In the genomic region with DNA sequence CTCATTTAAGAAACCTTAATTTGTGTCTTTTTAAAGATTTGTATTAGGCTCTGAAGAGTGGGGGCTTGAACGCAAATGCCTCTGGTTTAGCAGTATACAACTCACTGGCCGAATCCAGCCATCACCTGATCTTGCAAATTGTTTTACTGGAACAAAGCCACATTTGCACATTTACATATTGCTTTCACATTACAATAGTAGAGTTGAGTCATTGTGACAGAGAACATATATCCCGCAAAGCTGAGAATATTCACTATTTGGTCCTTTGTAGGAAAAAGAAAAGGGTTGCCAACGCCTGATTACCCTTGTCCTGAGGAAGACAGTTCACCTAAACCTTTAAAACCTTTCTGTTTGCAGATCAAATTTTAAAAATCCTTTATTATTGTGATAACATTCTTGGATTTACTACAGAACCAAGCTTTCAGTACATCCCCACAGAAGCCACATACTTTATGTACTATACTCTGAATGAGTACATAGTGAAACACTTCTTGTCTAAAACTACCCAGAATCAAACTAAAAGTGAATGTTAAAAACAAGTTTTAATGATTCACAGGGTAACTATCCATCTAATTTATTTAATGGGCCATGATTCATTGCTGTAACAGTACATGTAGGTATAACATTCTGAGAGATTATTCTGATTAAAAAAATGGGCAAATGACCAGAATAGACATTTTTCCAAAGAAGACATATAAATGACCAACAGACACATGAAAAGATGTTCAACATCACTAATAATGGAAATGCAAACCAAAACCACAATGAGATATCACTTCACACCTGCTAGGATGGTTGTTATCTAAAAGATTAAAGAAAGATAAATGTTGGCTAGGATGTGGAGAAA, we compare ENCODE assay signal across 9 cellular contexts.
DNase-seq lines count a peak whose midpoint lies in the region; ATAC-seq and TF ChIP-seq lines count a peak whose summit lies in the region.
"Had no signal": no experiment of that assay in that cellular context is flagged by ENCODE, and none has a peak within 500 bp of the region (broad histone marks: within the 10 kb centered on the region; RNA-seq: fewer than 3 reads in every experiment).

No MANE protein-coding gene starts in this region.

- H3K9me3 Mint-ChIP-seq in WTC11: no peaks in the 10 kb centered on the region

- CTCF ChIA-PET in WTC11 (lab: Charles Lee): no interaction called here

- in situ Hi-C loops in G401 (cut with HindIII; ENCODE audit: low sequenced_read_pairs): no loop called here

- no peaks in the 10 kb centered on the region for H3K4me1 ChIP-seq in mucosa of descending colon (ENCODE audit: low read depth)

- intact Hi-C loops in mucosa of descending colon (cut with DNase I, micrococcal nuclease): no loop called here

- no peak overlapping the region for H3K4me3 Mint-ChIP-seq in WTC11

- no peaks in the 10 kb centered on the region for H3K27me3 Mint-ChIP-seq in WTC11 (ENCODE audit: low read depth)
- H3K27me3 Mint-ChIP-seq: progenitor cell of endocrine pancreas had no signal

- ATAC-seq in GM21367 (IDR thresholded peaks at IDR 0.05; ENCODE audit: unreplicated experiment) (peak; percentile 68), HG03097 (IDR thresholded peaks at IDR 0.05; ENCODE audit: low FRiP score, unreplicated experiment) (peak; percentile 63), WTC11 (peak; percentile 59), mucosa of descending colon (no peak)

- peak overlapping the region; percentile 85 for H3K27ac Mint-ChIP-seq in WTC11
- H3K27ac Mint-ChIP-seq: progenitor cell of endocrine pancreas had no signal

- H3K4me1 Mint-ChIP-seq in WTC11: peaks cover 21% of the 10 kb centered on the region

- no peaks in the 10 kb centered on the region for H3K9me3 ChIP-seq in mucosa of descending colon

- no peak for TF ChIP-seq CTCF in WTC11 (IDR thresholded peaks at IDR 0.05)
- no peak for TF ChIP-seq CTCF in mucosa of descending colon (IDR thresholded peaks at IDR 0.05)

- DNase-seq in EH (ENCODE audit: low read depth) (peak; percentile 76), WTC11 (ENCODE audit: low spot score) (no peak), SKM-1 treated with dmso at 0.1 percent for 144 hours (lab: John Stamatoyannopoulos, UW; ENCODE audit: unreplicated experiment) (no peak), LoVo (ENCODE audit: low spot score) (no peak), mucosa of descending colon (no peak), G401 (ENCODE audit: low spot score) (no peak)

- no peaks in the 10 kb centered on the region for H3K36me3 ChIP-seq in mucosa of descending colon (ENCODE audit: low read depth)

- H3K36me3 Mint-ChIP-seq in WTC11: no peaks in the 10 kb centered on the region

- no peak overlapping the region for H3K4me3 ChIP-seq in mucosa of descending colon

- POLR2A ChIA-PET in WTC11 (lab: Charles Lee): no interaction called here

TF ChIP-seq in WTC11, 78 proteins besides CTCF, POLR2A, EP300 and RAD21:
- TF ChIP-seq, protein P1, sequence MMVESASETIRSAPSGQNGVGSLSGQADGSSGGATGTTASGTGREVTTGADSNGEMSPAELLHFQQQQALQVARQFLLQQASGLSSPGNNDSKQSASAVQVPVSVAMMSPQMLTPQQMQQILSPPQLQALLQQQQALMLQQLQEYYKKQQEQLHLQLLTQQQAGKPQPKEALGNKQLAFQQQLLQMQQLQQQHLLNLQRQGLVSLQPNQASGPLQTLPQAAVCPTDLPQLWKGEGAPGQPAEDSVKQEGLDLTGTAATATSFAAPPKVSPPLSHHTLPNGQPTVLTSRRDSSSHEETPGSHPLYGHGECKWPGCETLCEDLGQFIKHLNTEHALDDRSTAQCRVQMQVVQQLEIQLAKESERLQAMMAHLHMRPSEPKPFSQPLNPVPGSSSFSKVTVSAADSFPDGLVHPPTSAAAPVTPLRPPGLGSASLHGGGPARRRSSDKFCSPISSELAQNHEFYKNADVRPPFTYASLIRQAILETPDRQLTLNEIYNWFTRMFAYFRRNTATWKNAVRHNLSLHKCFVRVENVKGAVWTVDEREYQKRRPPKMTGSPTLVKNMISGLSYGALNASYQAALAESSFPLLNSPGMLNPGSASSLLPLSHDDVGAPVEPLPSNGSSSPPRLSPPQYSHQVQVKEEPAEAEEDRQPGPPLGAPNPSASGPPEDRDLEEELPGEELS (CRISPR knock-in tag; IDR thresholded peaks at IDR 0.05): no peak
- TF ChIP-seq USF1 (CRISPR knock-in tag; IDR thresholded peaks at IDR 0.05) (no peak), PRRX2 (CRISPR knock-in tag; IDR thresholded peaks at IDR 0.05) (no peak), TCF7 (CRISPR knock-in tag; IDR thresholded peaks at IDR 0.05; ENCODE audit: low read depth) (no peak), ELF4 (CRISPR knock-in tag; IDR thresholded peaks at IDR 0.05; ENCODE audit: low read depth) (no peak), CREB1 (CRISPR knock-in tag; IDR thresholded peaks at IDR 0.05) (no peak), NFATC4 (CRISPR knock-in tag; IDR thresholded peaks at IDR 0.05) (no peak), ZNF263 (CRISPR knock-in tag; IDR thresholded peaks at IDR 0.05; ENCODE audit: low read depth) (no peak), ZSCAN18 (CRISPR knock-in tag; IDR thresholded peaks at IDR 0.05) (no peak), ZMAT4 (CRISPR knock-in tag; IDR thresholded peaks at IDR 0.05) (no peak), ZNF317 (CRISPR knock-in tag; IDR thresholded peaks at IDR 0.05; ENCODE audit: borderline replicate concordance, low read depth) (no peak), ZNF423 (CRISPR knock-in tag; IDR thresholded peaks at IDR 0.05) (no peak), GRHL2 (CRISPR knock-in tag; IDR thresholded peaks at IDR 0.05; ENCODE audit: insufficient replicate concordance, severe bottlenecking) (no peak), ZNF138 (CRISPR knock-in tag; conservative IDR thresholded peaks at IDR 0.05) (no peak), HMGA2 (CRISPR knock-in tag; IDR thresholded peaks at IDR 0.05) (no peak), NFYB (CRISPR knock-in tag; conservative IDR thresholded peaks at IDR 0.05; ENCODE audit: low read depth) (no peak)
- TF ChIP-seq, protein P2, sequence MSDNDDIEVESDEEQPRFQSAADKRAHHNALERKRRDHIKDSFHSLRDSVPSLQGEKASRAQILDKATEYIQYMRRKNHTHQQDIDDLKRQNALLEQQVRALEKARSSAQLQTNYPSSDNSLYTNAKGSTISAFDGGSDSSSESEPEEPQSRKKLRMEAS (CRISPR knock-in tag; IDR thresholded peaks at IDR 0.05): no peak
- TF ChIP-seq, protein P3, sequence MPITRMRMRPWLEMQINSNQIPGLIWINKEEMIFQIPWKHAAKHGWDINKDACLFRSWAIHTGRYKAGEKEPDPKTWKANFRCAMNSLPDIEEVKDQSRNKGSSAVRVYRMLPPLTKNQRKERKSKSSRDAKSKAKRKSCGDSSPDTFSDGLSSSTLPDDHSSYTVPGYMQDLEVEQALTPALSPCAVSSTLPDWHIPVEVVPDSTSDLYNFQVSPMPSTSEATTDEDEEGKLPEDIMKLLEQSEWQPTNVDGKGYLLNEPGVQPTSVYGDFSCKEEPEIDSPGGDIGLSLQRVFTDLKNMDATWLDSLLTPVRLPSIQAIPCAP (CRISPR knock-in tag; IDR thresholded peaks at IDR 0.05): no peak
- TF ChIP-seq, protein P4, sequence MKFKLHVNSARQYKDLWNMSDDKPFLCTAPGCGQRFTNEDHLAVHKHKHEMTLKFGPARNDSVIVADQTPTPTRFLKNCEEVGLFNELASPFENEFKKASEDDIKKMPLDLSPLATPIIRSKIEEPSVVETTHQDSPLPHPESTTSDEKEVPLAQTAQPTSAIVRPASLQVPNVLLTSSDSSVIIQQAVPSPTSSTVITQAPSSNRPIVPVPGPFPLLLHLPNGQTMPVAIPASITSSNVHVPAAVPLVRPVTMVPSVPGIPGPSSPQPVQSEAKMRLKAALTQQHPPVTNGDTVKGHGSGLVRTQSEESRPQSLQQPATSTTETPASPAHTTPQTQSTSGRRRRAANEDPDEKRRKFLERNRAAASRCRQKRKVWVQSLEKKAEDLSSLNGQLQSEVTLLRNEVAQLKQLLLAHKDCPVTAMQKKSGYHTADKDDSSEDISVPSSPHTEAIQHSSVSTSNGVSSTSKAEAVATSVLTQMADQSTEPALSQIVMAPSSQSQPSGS (CRISPR knock-in tag; IDR thresholded peaks at IDR 0.05; ENCODE audit: borderline replicate concordance, low read depth): no peak
